In the genomic region with DNA sequence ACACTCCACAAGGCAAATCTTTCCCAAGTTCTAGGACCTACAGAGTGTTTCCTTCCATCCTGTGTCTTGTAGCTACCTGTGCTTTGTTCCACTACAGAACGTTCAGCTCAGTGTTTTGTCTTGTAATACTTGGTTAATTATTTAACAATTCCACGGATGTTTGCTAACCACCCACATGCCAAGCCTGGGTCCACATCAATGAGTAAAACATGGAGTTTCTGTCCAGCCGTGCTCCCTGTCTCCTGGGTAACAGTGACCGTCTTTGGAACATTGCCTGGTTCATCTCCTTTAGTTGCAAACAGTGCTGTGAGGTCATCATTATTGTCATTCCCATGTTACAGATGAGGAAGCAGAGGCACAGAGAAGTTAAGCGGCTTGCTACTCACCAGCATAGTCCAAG, we compare ENCODE assay signal across 25 cellular contexts. TPM values are rescaled to one million over a fixed set of nuclear protein-coding genes. Genes with fewer than 3 reads are reported as not detected.
DNase-seq lines count a peak whose midpoint lies in the region; ATAC-seq and TF ChIP-seq lines count a peak whose summit lies in the region.
"Had no signal": no experiment of that assay in that cellular context is flagged by ENCODE, and none has a peak within 500 bp of the region (broad histone marks: within the 10 kb centered on the region; RNA-seq: fewer than 3 reads in every experiment).

No MANE protein-coding gene starts in this region.

- ATAC-seq in natural killer cell treated with Interleukin-12 subunit alpha and Interleukin-12 subunit beta and Interleukin-15 and Interleukin-18, amount 100 ng/mL, for 72 hours, result no peak
- ATAC-seq in natural killer cell, result no peak
- no peak for ATAC-seq in activated B cell treated with CpG ODN at 0.5 μM for 24 hours (ENCODE audit: low read depth)
- peak; percentile 74 for ATAC-seq in left lobe of liver
- ATAC-seq in T-cell (replicated peaks in 1 of 4), result no peak
- no peak for ATAC-seq in GM18502 (IDR thresholded peaks at IDR 0.05; ENCODE audit: poor library complexity, unreplicated experiment)
- ATAC-seq: activated naive CD4-positive, alpha-beta T cell treated with anti-CD3 and anti-CD28 coated beads, Interleukin-2, amount 50 U/mL, for 72 hours; effector memory CD8-positive, alpha-beta T cell; HCT116; naive thymus-derived CD4-positive, alpha-beta T cell had no signal

- no peaks in the 10 kb centered on the region for H3K9me3 ChIP-seq in stomach
- H3K9me3 ChIP-seq: right atrium auricular region, upper lobe of right lung had no signal

- WGBS in stomach, 5 donors, result 38 to 55% (median 52%) methylated on average over 5 of the region's 5 CpGs

- intact Hi-C loops in natural killer cell (cut with micrococcal nuclease), result no loop called here
- intact Hi-C loops in activated B cell treated with CpG ODN at 0.5 μM for 24 hours (cut with micrococcal nuclease), result no loop called here
- intact Hi-C loops in stomach (cut with DNase I; ENCODE audit: low total_unique reads), result no loop called here

- H3K36me3 Mint-ChIP-seq in natural killer cell treated with Interleukin-12 subunit alpha and Interleukin-12 subunit beta and Interleukin-15 and Interleukin-18, amount 100 ng/mL, for 72 hours, result no peaks in the 10 kb centered on the region
- H3K36me3 Mint-ChIP-seq in natural killer cell (no peaks in the 10 kb centered on the region), activated B cell treated with CpG ODN at 0.5 μM for 24 hours (ENCODE audit: low read depth) (no peaks in the 10 kb centered on the region), T-cell (no peaks in the 10 kb centered on the region)
- H3K36me3 Mint-ChIP-seq: brain; naive thymus-derived CD4-positive, alpha-beta T cell had no signal

- H3K36me3 ChIP-seq in stomach, result no peaks in the 10 kb centered on the region
- H3K36me3 ChIP-seq: esophagus muscularis mucosa, right atrium auricular region, upper lobe of right lung had no signal

- no peak for TF ChIP-seq POLR2A in stomach (IDR thresholded peaks at IDR 0.05)

- H3K4me1 ChIP-seq in stomach, result peaks cover 0 to 6% (median 2%) of the 10 kb centered on the region in 4 donors
- H3K4me1 ChIP-seq: esophagus muscularis mucosa, right atrium auricular region, upper lobe of right lung had no signal

- peaks cover 43 to 73% of the 10 kb centered on the region in 2 donors for H3K4me1 Mint-ChIP-seq in natural killer cell treated with Interleukin-12 subunit alpha and Interleukin-12 subunit beta and Interleukin-15 and Interleukin-18, amount 100 ng/mL, for 72 hours (ENCODE audit: low read depth in 2 of 2)
- H3K4me1 Mint-ChIP-seq in natural killer cell, result peaks cover 56 to 60% of the 10 kb centered on the region in 2 donors
- peaks cover 84% of the 10 kb centered on the region for H3K4me1 Mint-ChIP-seq in activated B cell treated with CpG ODN at 0.5 μM for 24 hours
- peaks cover 28 to 41% (median 32%) of the 10 kb centered on the region in 3 donors for H3K4me1 Mint-ChIP-seq in T-cell

- peak overlapping the region in 4 of 5 donors; percentile 2 to 56 (median 14) for H3K27ac ChIP-seq in stomach
- H3K27ac ChIP-seq: C4-2B, esophagus muscularis mucosa, KMS-11, right atrium auricular region, upper lobe of right lung had no signal

- TF ChIP-seq CTCF in natural killer cell (IDR thresholded peaks at IDR 0.05), result no peak
- no peak for TF ChIP-seq CTCF in activated B cell treated with CpG ODN at 0.5 μM for 24 hours (IDR thresholded peaks at IDR 0.05)
- TF ChIP-seq CTCF in stomach (IDR thresholded peaks at IDR 0.05), result no peak

- DNase-seq in natural killer cell treated with Interleukin-12 subunit alpha and Interleukin-12 subunit beta and Interleukin-15 and Interleukin-18, amount 100 ng/mL, for 72 hours (ENCODE audit: low spot score), result no peak
- no peak for DNase-seq in natural killer cell
- no peak for DNase-seq in activated B cell treated with CpG ODN at 0.5 μM for 24 hours
- peak; percentile 88 for DNase-seq in left lobe of liver (ENCODE audit: low spot score)
- no peak for DNase-seq in stomach
- no peak for DNase-seq in T-cell
- no peak for DNase-seq in dedifferentiated amniotic fluid mesenchymal stem cell (ENCODE audit: extremely low spot score)
- DNase-seq: activated CD4-positive, alpha-beta T cell treated with anti-CD3 and anti-CD28 coated beads for 4 hours; effector memory CD8-positive, alpha-beta T cell; GDM1; mesenchymal stem cell; naive thymus-derived CD4-positive, alpha-beta T cell; NCI-H1694 treated with DMSO at 0.1 percent for 48 hours; NCI-H2227 treated with DMSO at 0.1 percent for 48 hours; NCI-H748 treated with DMSO at 0.1 percent for 48 hours; substantia nigra; upper lobe of right lung had no signal

- no peak for TF ChIP-seq EP300 in stomach (IDR thresholded peaks at IDR 0.05)

- peaks cover 0 to 7% of the 10 kb centered on the region in 2 donors for H3K27me3 Mint-ChIP-seq in natural killer cell treated with Interleukin-12 subunit alpha and Interleukin-12 subunit beta and Interleukin-15 and Interleukin-18, amount 100 ng/mL, for 72 hours
- H3K27me3 Mint-ChIP-seq in natural killer cell (ENCODE audit: low read depth in 2 of 2), result peaks cover 0 to 4% of the 10 kb centered on the region in 2 donors
- H3K27me3 Mint-ChIP-seq in activated B cell treated with CpG ODN at 0.5 μM for 24 hours, result no peaks in the 10 kb centered on the region
- H3K27me3 Mint-ChIP-seq in T-cell, result peaks cover 0 to 3% of the 10 kb centered on the region in 2 donors
- H3K27me3 Mint-ChIP-seq: effector memory CD8-positive, alpha-beta T cell; naive thymus-derived CD4-positive, alpha-beta T cell had no signal

- H3K9me3 Mint-ChIP-seq in natural killer cell treated with Interleukin-12 subunit alpha and Interleukin-12 subunit beta and Interleukin-15 and Interleukin-18, amount 100 ng/mL, for 72 hours, result no peaks in the 10 kb centered on the region
- H3K9me3 Mint-ChIP-seq in natural killer cell (no peaks in the 10 kb centered on the region), activated B cell treated with CpG ODN at 0.5 μM for 24 hours (no peaks in the 10 kb centered on the region), T-cell (no peaks in the 10 kb centered on the region)
- H3K9me3 Mint-ChIP-seq: effector memory CD8-positive, alpha-beta T cell had no signal

- CTCF ChIA-PET in activated B cell treated with CpG ODN at 0.5 μM for 24 hours (lab: Charles Lee) (no interaction called here), T-cell (lab: Charles Lee) (no interaction called here)

- POLR2A ChIA-PET in activated B cell treated with CpG ODN at 0.5 μM for 24 hours (lab: Charles Lee) (interaction anchor here (1.3 to 2.0 kb wide), 2 partner anchors 10 to 25 kb away, joined by 3 to 5 read pairs; no protein-coding TSS in a partner anchor), T-cell (lab: Charles Lee) (no interaction called here)

- H3K4me3 ChIP-seq in stomach, result no peak overlapping the region
- H3K4me3 ChIP-seq: esophagus muscularis mucosa, right atrium auricular region, upper lobe of right lung had no signal

- peak overlapping the region; percentile 87 to 95 for H3K27ac Mint-ChIP-seq in natural killer cell treated with Interleukin-12 subunit alpha and Interleukin-12 subunit beta and Interleukin-15 and Interleukin-18, amount 100 ng/mL, for 72 hours
- no peak overlapping the region for H3K27ac Mint-ChIP-seq in natural killer cell
- H3K27ac Mint-ChIP-seq in activated B cell treated with CpG ODN at 0.5 μM for 24 hours, result peak overlapping the region; percentile 31
- no peak overlapping the region for H3K27ac Mint-ChIP-seq in T-cell
- H3K27ac Mint-ChIP-seq: activated naive CD4-positive, alpha-beta T cell treated with anti-CD3 and anti-CD28 coated beads, Interleukin-2, amount 50 U/mL, for 72 hours; brain; effector memory CD8-positive, alpha-beta T cell had no signal

- H3K27me3 ChIP-seq in stomach, result no peaks in the 10 kb centered on the region
- H3K27me3 ChIP-seq: right atrium auricular region had no signal

- no peak overlapping the region for H3K4me3 Mint-ChIP-seq in natural killer cell treated with Interleukin-12 subunit alpha and Interleukin-12 subunit beta and Interleukin-15 and Interleukin-18, amount 100 ng/mL, for 72 hours
- H3K4me3 Mint-ChIP-seq in natural killer cell, result no peak overlapping the region
- H3K4me3 Mint-ChIP-seq in activated B cell treated with CpG ODN at 0.5 μM for 24 hours, result no peak overlapping the region
- H3K4me3 Mint-ChIP-seq in T-cell, result no peak overlapping the region
- H3K4me3 Mint-ChIP-seq: brain; effector memory CD8-positive, alpha-beta T cell had no signal

RNA-seq across cellular contexts. Expression of a gene that starts 41.3 kb away (rescaled TPM):
- total RNA-seq in natural killer cell treated with Interleukin-12 subunit alpha and Interleukin-12 subunit beta and Interleukin-15 and Interleukin-18, amount 100 ng/mL, for 72 hours, result 100 to 1,000 TPM; 198 to 510 TPM
- 100 to 1,000 TPM; 101 to 167 (median 122) TPM for total RNA-seq in natural killer cell
- 234 and 248 TPM in 2 replicates for total RNA-seq in activated B cell treated with CpG ODN at 0.5 μM for 24 hours
- 9.0 TPM for total RNA-seq in left lobe of liver
- total RNA-seq in stomach, result 10 to 100 TPM; 10.3 to 49.8 (median 20.3) TPM
- polyA plus RNA-seq in stomach, result 1 to 10 TPM; 5.2 to 8.2 (median 7.3) TPM
- total RNA-seq in T-cell, result 10 to 100 TPM in 3 of 5 donors, 1 to 10 TPM in 2; 7.7 to 17.0 (median 10.3) TPM

Comparison
In these comparisons a context has a peak if more than half of its experiments do, and no peak if none do; other contexts are left out.
1. H3K27ac Mint-ChIP-seq: peak in natural killer cell treated with Interleukin-12 subunit alpha and Interleukin-12 subunit beta and Interleukin-15 and Interleukin-18, amount 100 ng/mL, for 72 hours (2 of 2) and activated B cell treated with CpG ODN at 0.5 μM for 24 hours (single experiment); none in natural killer cell (0 of 2) and T-cell (0 of 2).